11 cellular contexts compared by ENCODE assay signal in the genomic region with DNA sequence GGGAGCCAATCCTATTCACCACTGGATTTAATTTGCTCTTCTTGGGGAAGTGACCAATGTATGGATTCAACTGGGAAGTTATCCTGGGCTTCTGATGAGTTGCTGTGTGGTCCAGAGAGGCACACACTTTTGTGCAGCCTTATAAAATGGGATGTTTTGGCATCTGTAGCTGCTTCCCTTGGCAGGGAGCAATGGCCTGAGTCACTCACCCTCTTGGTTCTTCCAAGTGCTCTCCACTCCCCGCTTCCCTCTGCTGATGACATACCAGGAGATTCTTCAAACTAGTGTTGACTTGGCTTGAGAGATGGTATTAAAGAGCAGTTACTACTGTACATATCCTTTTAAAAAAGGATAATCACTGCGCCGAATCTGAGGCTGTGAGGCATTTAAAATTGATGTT.
DNase-seq lines count a peak whose midpoint lies in the region; ATAC-seq and TF ChIP-seq lines count a peak whose summit lies in the region.
"Had no signal": no experiment of that assay in that cellular context is flagged by ENCODE, and none has a peak within 500 bp of the region (broad histone marks: within the 10 kb centered on the region; RNA-seq: fewer than 3 reads in every experiment).

No MANE protein-coding gene starts in this region.

- H3K4me3 ChIP-seq in AG04449 (ENCODE audit: low read depth, low read length) (no peak overlapping the region), colonic mucosa (no peak overlapping the region), lower lobe of right lung (no peak overlapping the region)

- POLR2A ChIA-PET in AG04449 (lab: Yijun Ruan, JAX): no interaction called here

- H3K9ac ChIP-seq in colonic mucosa (ENCODE audit: low read depth in 2 of 2, low read length in 2 of 2): no peak overlapping the region

- CTCF ChIA-PET in AG04449 (lab: Yijun Ruan, JAX): no interaction called here

- H3K27me3 ChIP-seq in colonic mucosa (no peaks in the 10 kb centered on the region), lower lobe of right lung (ENCODE audit: low read depth) (no peaks in the 10 kb centered on the region)

- peak; percentile 65 for DNase-seq in AG04449 (ENCODE audit: low read depth, low spot score)
- DNase-seq in HS-27A (ENCODE audit: low read depth): peak; percentile 43
- peak; percentile 29 for DNase-seq in colonic mucosa
- no peak for DNase-seq in lower lobe of right lung
- DNase-seq in NCI-H2081 (lab: John Stamatoyannopoulos, UW): no peak
- no peak for DNase-seq in activated CD8-positive, alpha-beta memory T cell treated with anti-CD3 and anti-CD28 coated beads, Interleukin-2, amount 50 U/mL, for 4 hours
- DNase-seq: activated CD4-positive, alpha-beta T cell treated with anti-CD3 and anti-CD28 coated beads, Interleukin-2, amount 50 U/mL, for 1 hour; retina had no signal

- H3K36me3 ChIP-seq in colonic mucosa: no peaks in the 10 kb centered on the region
- H3K36me3 ChIP-seq in lower lobe of right lung: no peaks in the 10 kb centered on the region

- TF ChIP-seq CTCF in AG04449 (IDR thresholded peaks at IDR 0.05; ENCODE audit: insufficient read depth, low read length, missing control alignments) (no peak), colonic mucosa (IDR thresholded peaks at IDR 0.05) (no peak), lower lobe of right lung (IDR thresholded peaks at IDR 0.05) (no peak)

- ATAC-seq in lower lobe of right lung: peak; percentile 75 to 87
- ATAC-seq in HG02759 (IDR thresholded peaks at IDR 0.05; ENCODE audit: unreplicated experiment): no peak
- no peak for ATAC-seq in HG03045 (IDR thresholded peaks at IDR 0.05; ENCODE audit: unreplicated experiment)
- ATAC-seq: stimulated activated effector memory CD8-positive, alpha-beta T cell treated with anti-CD3 and anti-CD28 coated beads, Interleukin-12 subunit alpha, Interleukin-12 subunit beta, amount 100 ng/mL, for 72 hours had no signal

- H3K27ac ChIP-seq in colonic mucosa (no peak overlapping the region), lower lobe of right lung (no peak overlapping the region)

- no peaks in the 10 kb centered on the region for H3K4me1 ChIP-seq in colonic mucosa
- peaks cover 41% of the 10 kb centered on the region for H3K4me1 ChIP-seq in lower lobe of right lung

- H3K9me3 ChIP-seq in colonic mucosa: no peaks in the 10 kb centered on the region
- no peaks in the 10 kb centered on the region for H3K9me3 ChIP-seq in lower lobe of right lung

- intact Hi-C loops in colonic mucosa (cut with DNase I): no loop called here
- intact Hi-C loops in lower lobe of right lung (cut with DNase I): no loop called here

Comparison
In these comparisons a context has a peak if more than half of its experiments do, and no peak if none do; other contexts are left out.
1. DNase-seq: peak in AG04449 (single experiment), HS-27A (single experiment) and colonic mucosa (single experiment); none in lower lobe of right lung (single experiment), NCI-H2081 (0 of 2) and activated CD8-positive, alpha-beta memory T cell treated with anti-CD3 and anti-CD28 coated beads, Interleukin-2, amount 50 U/mL, for 4 hours (single experiment).
2. ATAC-seq: peak in lower lobe of right lung (2 of 2); none in HG02759 (single experiment) and HG03045 (single experiment).